Comparison of ENCODE assay signal across 21 cellular contexts in the genomic region with DNA sequence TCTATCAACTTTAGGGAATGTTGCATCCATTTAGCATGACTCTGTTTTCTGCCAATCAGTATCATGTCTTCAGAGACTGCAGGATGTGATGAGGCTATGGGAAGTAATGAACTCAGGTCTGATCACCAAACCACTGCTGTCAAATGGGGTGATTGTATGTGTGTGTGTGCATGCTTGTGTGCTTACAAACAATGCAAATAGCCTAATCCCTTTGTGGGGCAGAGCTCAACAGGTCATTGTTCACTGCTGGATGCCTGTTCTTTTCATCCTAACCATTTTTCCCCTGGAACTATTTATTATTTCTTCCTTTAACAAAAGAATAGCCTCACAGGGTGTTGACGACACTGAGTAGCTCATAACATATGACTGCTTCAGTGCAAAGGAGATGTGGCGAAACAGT. TPM values are rescaled to one million over a fixed set of nuclear protein-coding genes. Genes with fewer than 3 reads are reported as not detected.
"Had no signal": no experiment of that assay in that cellular context is flagged by ENCODE, and none has a peak within 500 bp of the region (broad histone marks: within the 10 kb centered on the region; RNA-seq: fewer than 3 reads in every experiment).

No MANE protein-coding gene starts in this region.

- H3K4me3 Mint-ChIP-seq: brain; dendritic cell treated with granulocyte-macrophage colony-stimulating factor and Interleukin-4, amounts not matched to agents 40 ng/mL and 50 ng/mL, for 4 days; endodermal cell; natural killer cell; stimulated activated naive CD8-positive, alpha-beta T cell treated with anti-CD3 and anti-CD28 coated beads, Interleukin-15, amount 100 ng/mL, for 72 hours had no signal

- H3K27me3 Mint-ChIP-seq: stimulated activated naive CD8-positive, alpha-beta T cell treated with anti-CD3 and anti-CD28 coated beads, Interleukin-15, amount 100 ng/mL, for 72 hours had no signal

- H3K27ac Mint-ChIP-seq: dendritic cell treated with granulocyte-macrophage colony-stimulating factor and Interleukin-4, amounts not matched to agents 40 ng/mL and 50 ng/mL, for 4 days; endodermal cell; natural killer cell; stimulated activated naive CD8-positive, alpha-beta T cell treated with anti-CD3 and anti-CD28 coated beads, Interleukin-15, amount 100 ng/mL, for 72 hours had no signal

- DNase-seq: activated CD4-positive, alpha-beta T cell treated with anti-CD3 and anti-CD28 coated beads, Interleukin-2, amount 50 U/mL, for 1 hour; activated CD4-positive, CD25-positive, alpha-beta regulatory T cell; activated naive CD4-positive, alpha-beta T cell treated with anti-CD3 and anti-CD28 coated beads, Interleukin-2, amount 50 U/mL, for 16 hours; adrenal gland; endodermal cell; erythroblast; mammary epithelial cell; mucosa of descending colon; natural killer cell; occipital lobe; sigmoid colon; stimulated activated CD4-positive, alpha-beta T cell treated with anti-CD3 and anti-CD28 coated beads, Interleukin-12 subunit alpha, Interleukin-12 subunit beta, amount 100 ng/mL, for 4 hours; stimulated activated CD4-positive, alpha-beta T cell treated with anti-CD3 and anti-CD28 coated beads, Interleukin-2, amount 100 ng/mL, for 48 hours; stimulated activated CD8-positive, alpha-beta memory T cell treated with anti-CD3 and anti-CD28 coated beads, Interleukin-4, amount 100 ng/mL, for 48 hours; stimulated activated naive CD8-positive, alpha-beta T cell treated with anti-CD3 and anti-CD28 coated beads, Interleukin-15, amount 100 ng/mL, for 72 hours; testis had no signal

- H3K4me1 Mint-ChIP-seq: natural killer cell; stimulated activated naive CD8-positive, alpha-beta T cell treated with anti-CD3 and anti-CD28 coated beads, Interleukin-15, amount 100 ng/mL, for 72 hours had no signal

- H3K27ac ChIP-seq: adrenal gland, prostate gland, sigmoid colon, testis had no signal

- ATAC-seq: mucosa of descending colon; natural killer cell; stimulated activated naive CD8-positive, alpha-beta T cell treated with anti-CD3 and anti-CD28 coated beads, Interleukin-15, amount 100 ng/mL, for 72 hours had no signal

- H3K9me3 ChIP-seq: adrenal gland, mucosa of descending colon, prostate gland, sigmoid colon, testis had no signal

- H3K4me1 ChIP-seq: adrenal gland, prostate gland, sigmoid colon, testis had no signal

- H3K36me3 Mint-ChIP-seq: brain, natural killer cell had no signal

- H3K36me3 ChIP-seq: adrenal gland, prostate gland, sigmoid colon had no signal

- H3K4me3 ChIP-seq: adrenal gland, mucosa of descending colon, prostate gland, sigmoid colon, testis had no signal

- H3K27me3 ChIP-seq: sigmoid colon, testis had no signal

RNA-seq across cellular contexts. Expression of gene NXPH2, which starts 55.9 kb away (rescaled TPM):
- total RNA-seq: adrenal gland; mammary epithelial cell; natural killer cell; prostate gland; T-helper 1 cell treated with Interleukin-12 subunit alpha and Interleukin-12 subunit beta and Interleukin-4 antibody, amounts not matched to agents 30 ng/mL and 1 ng/mL, for 36 hours; testis; ureter had no signal
- polyA plus RNA-seq: adrenal gland had no signal
